In genomic region chr2:69685321-69686048, GRCh38 we compare ENCODE assay signal across 10 cellular contexts. TPM values are rescaled to one million over a fixed set of nuclear protein-coding genes. Genes with fewer than 3 reads are reported as not detected.
DNase-seq lines count a peak whose midpoint lies in the region; ATAC-seq, FAIRE-seq and TF ChIP-seq lines count a peak whose summit lies in the region.
"Had no signal": no experiment of that assay in that cellular context is flagged by ENCODE, and none has a peak within 500 bp of the region (broad histone marks: within the 10 kb centered on the region; RNA-seq: fewer than 3 reads in every experiment).

No MANE protein-coding gene starts in this region.

- H3K4me3 Mint-ChIP-seq in activated CD8-positive, alpha-beta T cell treated with anti-CD3 and anti-CD28 coated beads, Interleukin-2, amount 10 ng/mL, durations not matched to agents 7 days and 5 days = no peak overlapping the region
- H3K4me3 Mint-ChIP-seq: type B pancreatic cell had no signal

- H3K9me3 ChIP-seq in DND-41 (ENCODE audit: insufficient read depth, low read length, severe bottlenecking) (no peaks in the 10 kb centered on the region), right lobe of liver (no peaks in the 10 kb centered on the region), thyroid gland (no peaks in the 10 kb centered on the region)

- peak; percentile 52 for FAIRE-seq in H54 (lab: Jason Lieb, UNC)
- no peak for FAIRE-seq in urothelium cell line (lab: Jason Lieb, UNC)

- DNase-seq in DND-41 (no peak), H54 (ENCODE audit: insufficient read length, low spot score) (no peak), right lobe of liver (peak in 2 of 3 donors; percentile 55 to 61), urothelium cell line (ENCODE audit: low spot score) (no peak), thyroid gland (no peak), NCI-H2171 treated with DMSO at 0.1 percent for 48 hours (lab: John Stamatoyannopoulos, UW) (no peak), hepatic stellate cell (ENCODE audit: low spot score) (no peak)
- peak; percentile 47 for DNase-seq in activated CD8-positive, alpha-beta T cell treated with anti-CD3 and anti-CD28 coated beads, Interleukin-2, amount 10 ng/mL, durations not matched to agents 7 days and 5 days
- DNase-seq: NCI-H345 had no signal

- H3K9me3 Mint-ChIP-seq in activated CD8-positive, alpha-beta T cell treated with anti-CD3 and anti-CD28 coated beads, Interleukin-2, amount 10 ng/mL, durations not matched to agents 7 days and 5 days (ENCODE audit: insufficient read depth) = peaks cover 6% of the 10 kb centered on the region

- H3K4me3 ChIP-seq in DND-41 (ENCODE audit: low read depth in 1 of 2, low read length in 2 of 2) (no peak overlapping the region), right lobe of liver (no peak overlapping the region), thyroid gland (replicated peaks in 1 of 3) (no peak overlapping the region)

- H3K9ac ChIP-seq in DND-41 (ENCODE audit: low read depth, low read length) = no peak overlapping the region

- POLR2A ChIA-PET in activated CD8-positive, alpha-beta T cell treated with anti-CD3 and anti-CD28 coated beads, Interleukin-2, amount 10 ng/mL, durations not matched to agents 7 days and 5 days (lab: Charles Lee) = interaction anchor here (1.9 kb wide), 1 partner anchor 42 kb away, joined by 8 read pairs; the partner anchor contains the start of gene AAK1

- H3K36me3 Mint-ChIP-seq in activated CD8-positive, alpha-beta T cell treated with anti-CD3 and anti-CD28 coated beads, Interleukin-2, amount 10 ng/mL, durations not matched to agents 7 days and 5 days (ENCODE audit: low read depth) = peaks cover 8% of the 10 kb centered on the region
- H3K36me3 Mint-ChIP-seq: type B pancreatic cell had no signal

- H3K27me3 Mint-ChIP-seq in activated CD8-positive, alpha-beta T cell treated with anti-CD3 and anti-CD28 coated beads, Interleukin-2, amount 10 ng/mL, durations not matched to agents 7 days and 5 days (ENCODE audit: low read depth) = no peaks in the 10 kb centered on the region

- H3K36me3 ChIP-seq in DND-41 (ENCODE audit: insufficient read depth, low read length) = no peaks in the 10 kb centered on the region
- no peaks in the 10 kb centered on the region for H3K36me3 ChIP-seq in right lobe of liver
- no peaks in the 10 kb centered on the region for H3K36me3 ChIP-seq in thyroid gland

- H4K20me1 ChIP-seq in DND-41 (ENCODE audit: insufficient read depth, low read length) = no peaks in the 10 kb centered on the region

- TF ChIP-seq POLR2A in H54 (IDR thresholded peaks at IDR 0.05; ENCODE audit: low read depth, low read length) = no peak
- no peak for TF ChIP-seq POLR2A in right lobe of liver (IDR thresholded peaks at IDR 0.05)
- no peak for TF ChIP-seq POLR2A in thyroid gland (IDR thresholded peaks at IDR 0.05)

- no peaks in the 10 kb centered on the region for H3K27me3 ChIP-seq in DND-41 (ENCODE audit: insufficient read depth, low read length, poor library complexity)
- H3K27me3 ChIP-seq in right lobe of liver = no peaks in the 10 kb centered on the region
- no peaks in the 10 kb centered on the region for H3K27me3 ChIP-seq in thyroid gland

- TF ChIP-seq CTCF in DND-41 (IDR thresholded peaks at IDR 0.05; ENCODE audit: borderline replicate concordance, extremely low read depth, low read length, poor library complexity, severe bottlenecking) (no peak), right lobe of liver (IDR thresholded peaks at IDR 0.05) (no peak), thyroid gland (IDR thresholded peaks at IDR 0.05) (no peak)

- no peak overlapping the region for H2AFZ ChIP-seq in DND-41 (ENCODE audit: low read depth, low read length)

- H3K4me2 ChIP-seq in DND-41 (ENCODE audit: insufficient read depth, low read length) = no peak overlapping the region

- ATAC-seq in DND-41 (ENCODE audit: insufficient read depth, low read depth) = 0 out of 3 replicates have a peak, but pooled peaks have one; percentile 30
- ATAC-seq in activated CD8-positive, alpha-beta T cell treated with anti-CD3 and anti-CD28 coated beads, Interleukin-2, amount 10 ng/mL, durations not matched to agents 7 days and 5 days = peak; percentile 65
- ATAC-seq in right lobe of liver = peak; percentile 91 to 98 (median 96)

- CTCF ChIA-PET in activated CD8-positive, alpha-beta T cell treated with anti-CD3 and anti-CD28 coated beads, Interleukin-2, amount 10 ng/mL, durations not matched to agents 7 days and 5 days (lab: Charles Lee) = interaction anchor here (1.2 to 4.0 kb wide), 4 partner anchors 39 to 248 kb away, joined by 3 to 21 read pairs (median 17); partner anchors contain the start of gene NFU1

- H3K79me2 ChIP-seq in DND-41 (ENCODE audit: insufficient read depth, low read length) = no peaks in the 10 kb centered on the region

- 57% methylated on average over 5 of the region's 5 CpGs for WGBS in right lobe of liver (ENCODE audit: insufficient coverage, low coverage, low lambda C conversion rate, missing lambda C conversion rate)
- WGBS in thyroid gland, 2 donors = 79 to 90% methylated on average over 5 of the region's 5 CpGs

- peaks cover 43% of the 10 kb centered on the region for H3K4me1 ChIP-seq in DND-41 (ENCODE audit: insufficient read depth, low read length)
- H3K4me1 ChIP-seq in right lobe of liver = no peaks in the 10 kb centered on the region
- peaks cover 8 to 26% of the 10 kb centered on the region in 2 donors for H3K4me1 ChIP-seq in thyroid gland

- intact Hi-C loops in right lobe of liver (cut with DNase I) (no loop called here), thyroid gland (cut with DNase I) (no loop called here)

- H3K4me1 Mint-ChIP-seq in activated CD8-positive, alpha-beta T cell treated with anti-CD3 and anti-CD28 coated beads, Interleukin-2, amount 10 ng/mL, durations not matched to agents 7 days and 5 days (ENCODE audit: low read depth) = peaks cover 58% of the 10 kb centered on the region

- H3K27ac ChIP-seq in DND-41 (ENCODE audit: low read length) = no peak overlapping the region
- H3K27ac ChIP-seq in right lobe of liver = peak overlapping the region in 1 of 3 donors; percentile 31
- no peak overlapping the region for H3K27ac ChIP-seq in thyroid gland

- peak overlapping the region; percentile 23 for H3K27ac Mint-ChIP-seq in activated CD8-positive, alpha-beta T cell treated with anti-CD3 and anti-CD28 coated beads, Interleukin-2, amount 10 ng/mL, durations not matched to agents 7 days and 5 days
- H3K27ac Mint-ChIP-seq: type B pancreatic cell had no signal

RNA-seq across cellular contexts. Expression of gene AAK1, which starts 41.9 kb away (rescaled TPM):
- 100 to 1,000 TPM; 105 to 107 TPM for total RNA-seq in activated CD8-positive, alpha-beta T cell treated with anti-CD3 and anti-CD28 coated beads, Interleukin-2, amount 10 ng/mL, durations not matched to agents 7 days and 5 days
- total RNA-seq in right lobe of liver (10 to 100 TPM; 12.7 to 30.5 (median 20.5) TPM), thyroid gland (100 to 1,000 TPM in 3 of 4 donors, 10 to 100 TPM in 1; 82.0 to 174 (median 144) TPM)

RNA-seq across cellular contexts. Expression of gene ANXA4, which starts 56.4 kb away (rescaled TPM):
- total RNA-seq in activated CD8-positive, alpha-beta T cell treated with anti-CD3 and anti-CD28 coated beads, Interleukin-2, amount 10 ng/mL, durations not matched to agents 7 days and 5 days = 10 to 100 TPM; 53.5 to 59.5 TPM
- 100 to 1,000 TPM in 3 of 6 experiments, 10 to 100 TPM in 3; 53.5 to 173 (median 92.1) TPM for total RNA-seq in right lobe of liver
- total RNA-seq in thyroid gland = 100 to 1,000 TPM in 1 of 4 donors, 10 to 100 TPM in 3; 72.0 to 101 (median 82.5) TPM

Comparison
In these comparisons a context has a peak if more than half of its experiments do, and no peak if none do; other contexts are left out.
1. ATAC-seq: peak in every context shown above with its lines; median percentile 96 in right lobe of liver; 65 in activated CD8-positive, alpha-beta T cell treated with anti-CD3 and anti-CD28 coated beads, Interleukin-2, amount 10 ng/mL, durations not matched to agents 7 days and 5 days; 30 in DND-41.
2. DNase-seq: peak in activated CD8-positive, alpha-beta T cell treated with anti-CD3 and anti-CD28 coated beads, Interleukin-2, amount 10 ng/mL, durations not matched to agents 7 days and 5 days (single experiment) and right lobe of liver (2 of 3); none in DND-41 (single experiment), H54 (single experiment), urothelium cell line (single experiment), thyroid gland (0 of 2), NCI-H2171 treated with DMSO at 0.1 percent for 48 hours (single experiment) and hepatic stellate cell (single experiment).